ENCODE assay signal across 8 cellular contexts in the genomic region with DNA sequence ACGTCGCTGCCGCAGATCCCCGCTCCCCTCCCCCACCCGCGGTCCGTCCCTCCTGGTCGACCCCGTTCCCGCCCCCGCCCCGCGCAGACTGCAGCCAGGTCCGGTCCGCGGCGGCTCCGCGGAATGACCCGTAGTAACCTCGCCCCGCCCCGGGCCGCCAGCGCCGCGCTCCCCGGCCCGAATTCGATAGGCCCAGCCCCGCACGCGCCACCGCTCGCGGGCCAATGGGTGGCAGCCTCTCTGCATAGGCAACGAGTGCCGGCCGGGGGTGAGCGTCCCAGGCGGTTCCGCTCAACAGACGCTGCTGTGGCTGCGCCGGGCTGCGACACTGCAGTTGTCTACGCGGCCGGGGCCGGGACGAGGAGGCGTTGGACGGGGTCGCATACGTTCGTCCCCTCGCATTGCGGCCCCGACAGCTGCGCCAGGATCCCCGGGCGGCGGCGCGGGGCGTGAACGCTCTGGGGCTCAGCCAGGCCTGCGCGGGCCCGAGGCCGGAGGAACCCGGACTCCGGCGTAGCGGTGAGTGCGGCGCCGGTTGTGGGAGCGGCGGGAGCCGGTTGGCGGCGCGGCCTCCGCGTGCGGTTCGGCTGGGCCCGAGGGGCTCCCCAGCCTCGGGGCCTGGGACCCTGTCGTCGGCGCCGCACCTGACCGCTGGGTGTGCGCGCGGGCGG. TPM values are rescaled to one million over a fixed set of nuclear protein-coding genes. Genes with fewer than 3 reads are reported as not detected.
DNase-seq lines count a peak whose midpoint lies in the region; ATAC-seq and TF ChIP-seq lines count a peak whose summit lies in the region.

A gene (plus strand): TSS at position 297 of the 671 bp plus-strand sequence. CDS start 47,737 bp downstream, outside the sequence.

- under 1% methylated on average over 99 of the region's 99 CpGs for WGBS in HUES64

- H3K9ac ChIP-seq in HUES64 (ENCODE audit: low read depth, low read length), result peak within 1 kb of the TSS; percentile 93
- H3K9ac ChIP-seq in OCI-LY3 (ENCODE audit: low read length), result peak within 1 kb of the TSS; percentile 87

- H3K27me3 ChIP-seq in HUES64 (ENCODE audit: insufficient read depth, low read length) (no peaks in the 10 kb centered on the region), OCI-LY3 (ENCODE audit: low read depth, low read length) (no peaks in the 10 kb centered on the region)

- peak; percentile 98 for DNase-seq in Calu3
- DNase-seq in activated CD8-positive, alpha-beta memory T cell treated with anti-CD3 and anti-CD28 coated beads, Interleukin-2, amount 50 U/mL, for 48 hours, result peak; percentile 96
- DNase-seq in endothelial cell (ENCODE audit: low spot score), result peak; percentile 99
- DNase-seq in midbrain (lab: John Stamatoyannopoulos, UW), result peak; percentile 98
- DNase-seq in stimulated activated CD8-positive, alpha-beta memory T cell treated with anti-CD3 and anti-CD28 coated beads, Interleukin-15, amount 100 ng/mL, for 48 hours (ENCODE audit: low read depth in 2 of 2), result peak; percentile 92 to 94

- H3K36me3 ChIP-seq in HUES64 (ENCODE audit: insufficient read depth, low read length) (no peaks in the 10 kb centered on the region), OCI-LY3 (replicated peaks; ENCODE audit: low read depth, low read length) (no peaks in the 10 kb centered on the region)

- peaks cover 45% of the 10 kb centered on the region for H4K20me1 ChIP-seq in OCI-LY3 (ENCODE audit: insufficient read depth, low read length)

- ATAC-seq in GM21423 (IDR thresholded peaks at IDR 0.05; ENCODE audit: unreplicated experiment), result peak; percentile 98

- H3K4me1 Mint-ChIP-seq in Calu3 (ENCODE audit: low read depth, unreplicated experiment), result no peaks in the 10 kb centered on the region
- H3K4me1 Mint-ChIP-seq in endothelial cell (ENCODE audit: unreplicated experiment), result peaks cover 20% of the 10 kb centered on the region

- H3K27me3 Mint-ChIP-seq in Calu3 (ENCODE audit: unreplicated experiment) (no peaks in the 10 kb centered on the region), endothelial cell (ENCODE audit: unreplicated experiment) (peaks cover 4% of the 10 kb centered on the region)

- peaks cover 8% of the 10 kb centered on the region for H3K36me3 Mint-ChIP-seq in Calu3 (ENCODE audit: insufficient read depth, unreplicated experiment)
- H3K36me3 Mint-ChIP-seq in endothelial cell (ENCODE audit: low read depth, unreplicated experiment), result peaks cover 4% of the 10 kb centered on the region

- H3K27ac ChIP-seq in HUES64 (ENCODE audit: low read depth, low read length), result peak within 1 kb of the TSS; percentile 94
- peak within 1 kb of the TSS; percentile 66 for H3K27ac ChIP-seq in OCI-LY3 (ENCODE audit: low read length)

- TF ChIP-seq CTCF in Calu3 (IDR thresholded peaks at IDR 0.05; ENCODE audit: unreplicated experiment) (no peak), OCI-LY3 (IDR thresholded peaks at IDR 0.05; ENCODE audit: low read depth, low read length) (no peak), endothelial cell (IDR thresholded peaks at IDR 0.05; ENCODE audit: unreplicated experiment) (peak; percentile 47)

- H3K9me3 ChIP-seq in HUES64 (ENCODE audit: insufficient read depth, low read depth, low read length) (no peaks in the 10 kb centered on the region), OCI-LY3 (ENCODE audit: insufficient read depth, low read length) (no peaks in the 10 kb centered on the region)

- H3K27ac Mint-ChIP-seq in Calu3 (ENCODE audit: unreplicated experiment) (peak within 1 kb of the TSS; percentile 47), endothelial cell (ENCODE audit: unreplicated experiment) (peak within 1 kb of the TSS; percentile 94)

- intact Hi-C loops in Calu3 (cut with micrococcal nuclease; ENCODE audit: unreplicated experiment), result loop anchor here (5.0 kb wide), 2 partner anchors 41 to 154 kb away; no protein-coding TSS in a partner anchor

- peak within 1 kb of the TSS; percentile 62; the same call in 1 of the 2 replicates for H2AFZ ChIP-seq in OCI-LY3 (ENCODE audit: low read depth, low read length)

- H3K4me1 ChIP-seq in HUES64 (ENCODE audit: insufficient read depth, low read length), result peaks cover 51% of the 10 kb centered on the region
- peaks cover 18% of the 10 kb centered on the region for H3K4me1 ChIP-seq in OCI-LY3 (ENCODE audit: low read length)

- CTCF ChIA-PET in Calu3 (lab: Charles Lee), result interaction anchor here (0.7 to 1.6 kb wide), 2 partner anchors 18 to 34 kb away, joined by 4 to 6 read pairs; no protein-coding TSS in a partner anchor

- peak within 1 kb of the TSS; percentile 92 for H3K4me3 ChIP-seq in HUES64 (ENCODE audit: low read length)
- peak within 1 kb of the TSS; percentile 96 for H3K4me3 ChIP-seq in OCI-LY3 (ENCODE audit: low read length)

- H3K4me3 Mint-ChIP-seq in Calu3 (ENCODE audit: low read depth, unreplicated experiment), result no peak within 1 kb of the TSS
- peak within 1 kb of the TSS; percentile 85 for H3K4me3 Mint-ChIP-seq in endothelial cell (ENCODE audit: unreplicated experiment)

- no TSS peak for BruUV-seq in Calu3 (replicated peaks; lab: Mats Ljungman, UMichigan)

- peak within 1 kb of the TSS; percentile 90 for H3K4me2 ChIP-seq in OCI-LY3 (ENCODE audit: low read length)

- no peaks in the 10 kb centered on the region for H3K9me3 Mint-ChIP-seq in Calu3 (ENCODE audit: low read depth, unreplicated experiment)
- H3K9me3 Mint-ChIP-seq in endothelial cell (ENCODE audit: unreplicated experiment), result no peaks in the 10 kb centered on the region

- peaks cover 50% of the 10 kb centered on the region for H3K79me2 ChIP-seq in OCI-LY3 (ENCODE audit: low read length)

RNA-seq across cellular contexts. Expression of the gene that starts here (rescaled TPM):
- total RNA-seq in Calu3 (2022), result 167 and 168 TPM in 2 replicates
- polyA plus RNA-seq in HUES64 (2013, experiment 1 of 2), result 68.7 TPM
- polyA plus RNA-seq in HUES64 (2013, experiment 2 of 2), result 71.4 TPM
- total RNA-seq in endothelial cell (ENCODE audit: unreplicated experiment), result 163 TPM

Comparison
In these comparisons a context has a peak if more than half of its experiments do, and no peak if none do; other contexts are left out.
1. Peak in every context shown above with its lines: DNase-seq, ATAC-seq, H3K4me3 ChIP-seq and H3K27ac ChIP-seq.